In the genomic region with DNA sequence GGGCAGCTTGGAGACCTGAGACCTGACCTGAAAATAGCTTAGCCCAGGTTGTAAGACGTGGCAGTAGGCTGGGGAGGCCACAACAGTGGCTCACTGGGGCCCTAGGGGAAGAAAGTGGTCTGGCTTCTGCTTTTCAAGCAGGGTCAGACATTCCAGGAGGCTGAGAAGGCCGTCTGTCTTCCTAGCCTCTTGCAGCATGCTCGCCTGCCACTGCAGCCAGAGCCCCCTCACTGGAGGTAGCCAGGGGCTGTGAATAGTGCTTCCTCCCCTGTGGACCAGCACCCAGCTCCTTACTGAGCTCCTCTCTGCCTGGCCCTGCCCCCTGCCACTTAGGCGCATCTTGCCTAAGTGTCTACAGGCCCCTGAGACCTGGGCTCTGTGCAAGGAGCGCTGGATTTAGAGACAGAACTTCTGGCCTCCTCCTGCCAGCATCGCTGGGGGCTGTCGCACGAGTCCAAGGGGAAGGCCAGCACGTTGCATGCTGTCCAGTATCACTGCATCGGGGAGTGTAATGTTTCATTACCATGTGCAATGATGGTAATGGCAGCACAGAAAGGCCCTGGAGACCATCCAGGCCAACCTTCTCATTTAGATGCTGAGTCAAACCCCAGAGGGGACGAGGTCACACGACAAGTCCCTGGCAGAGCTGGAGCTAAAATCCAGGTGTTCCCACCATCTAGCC, we compare ENCODE assay signal across 1 cellular context.
A peak's percentile ranks its signal among the peaks of the same experiment; 100 is the strongest.
TF ChIP-seq lines count a peak whose summit lies in the region.

No MANE protein-coding gene starts in this region.

TF ChIP-seq in IMR-90, 13 proteins besides CTCF, POLR2A, EP300 and RAD21 (continued from another document):
- TF ChIP-seq, protein P1, sequence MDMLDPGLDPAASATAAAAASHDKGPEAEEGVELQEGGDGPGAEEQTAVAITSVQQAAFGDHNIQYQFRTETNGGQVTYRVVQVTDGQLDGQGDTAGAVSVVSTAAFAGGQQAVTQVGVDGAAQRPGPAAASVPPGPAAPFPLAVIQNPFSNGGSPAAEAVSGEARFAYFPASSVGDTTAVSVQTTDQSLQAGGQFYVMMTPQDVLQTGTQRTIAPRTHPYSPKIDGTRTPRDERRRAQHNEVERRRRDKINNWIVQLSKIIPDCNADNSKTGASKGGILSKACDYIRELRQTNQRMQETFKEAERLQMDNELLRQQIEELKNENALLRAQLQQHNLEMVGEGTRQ (IDR thresholded peaks at IDR 0.05; ENCODE audit: low read depth, low read length): no peak
- TF ChIP-seq MXI1 (IDR thresholded peaks at IDR 0.05; ENCODE audit: borderline replicate concordance, low read depth, low read length) (peak; percentile 84; the same call in 1 of the 2 replicates), FOS (IDR thresholded peaks at IDR 0.05; ENCODE audit: low read depth, low read length) (peak; percentile 79), MAZ (IDR thresholded peaks at IDR 0.05; ENCODE audit: borderline replicate concordance, low read depth, low read length) (peak; percentile 29; the same call in 1 of the 2 replicates), SMC3 (IDR thresholded peaks at IDR 0.05; ENCODE audit: low read depth, low read length) (no peak), CHD1 (IDR thresholded peaks at IDR 0.05; ENCODE audit: low read depth, low read length) (no peak)
